Comparison of ENCODE assay signal across 14 cellular contexts in genomic region chr10:69703766-69704191, GRCh38.
DNase-seq lines count a peak whose midpoint lies in the region; ATAC-seq and TF ChIP-seq lines count a peak whose summit lies in the region.
"Had no signal": no experiment of that assay in that cellular context is flagged by ENCODE, and none has a peak within 500 bp of the region (broad histone marks: within the 10 kb centered on the region; RNA-seq: fewer than 3 reads in every experiment).

No MANE protein-coding gene starts in this region.

- H3K9ac ChIP-seq in HCT116 (ENCODE audit: low read length) (no peak overlapping the region), fibroblast of lung (ENCODE audit: insufficient read depth, low read length) (no peak overlapping the region)

- H3K27ac Mint-ChIP-seq in activated CD8-positive, alpha-beta T cell treated with anti-CD3 and anti-CD28 coated beads, Interleukin-2, amount 10 ng/mL, durations not matched to agents 7 days and 5 days = no peak overlapping the region
- H3K27ac Mint-ChIP-seq: brain had no signal

- TF ChIP-seq RAD21 in HCT116 (IDR thresholded peaks at IDR 0.05; ENCODE audit: low read depth) = no peak

- H2AFZ ChIP-seq in HCT116 (ENCODE audit: low read depth, low read length, poor library complexity, severe bottlenecking) = no peak overlapping the region
- H2AFZ ChIP-seq in fibroblast of lung (ENCODE audit: low read length) = no peak overlapping the region

- CTCF ChIA-PET in HCT116 (lab: Charles Lee) = interaction anchor here (0.6 kb wide), 1 partner anchor 78 kb away, joined by 3 read pairs; no protein-coding TSS in a partner anchor
- CTCF ChIA-PET in activated CD8-positive, alpha-beta T cell treated with anti-CD3 and anti-CD28 coated beads, Interleukin-2, amount 10 ng/mL, durations not matched to agents 7 days and 5 days (lab: Charles Lee) = no interaction called here

- H3K79me2 ChIP-seq in HCT116 (ENCODE audit: insufficient read depth, low read length) (no peaks in the 10 kb centered on the region), fibroblast of lung (ENCODE audit: control insufficient read depth, insufficient read depth, low read length) (no peaks in the 10 kb centered on the region)

- no peaks in the 10 kb centered on the region; a peak in 1 of 4 replicates for H3K9me3 ChIP-seq in HCT116 (ENCODE audit: control insufficient read depth in 1 of 2, insufficient read depth in 1 of 2, low read depth in 1 of 2, low read length in 2 of 2)
- no peaks in the 10 kb centered on the region for H3K9me3 ChIP-seq in fibroblast of lung (ENCODE audit: control insufficient read depth, insufficient read depth, low read depth, low read length)
- H3K9me3 ChIP-seq in mucosa of descending colon = no peaks in the 10 kb centered on the region

- H3K27me3 ChIP-seq in HCT116 (ENCODE audit: insufficient read depth, low read length) (peaks cover 12% of the 10 kb centered on the region; the same call in 1 of the 2 replicates), fibroblast of lung (ENCODE audit: control insufficient read depth, insufficient read depth, low read length) (peaks cover 8% of the 10 kb centered on the region)
- H3K27me3 ChIP-seq: ovary had no signal

- peaks cover 48% of the 10 kb centered on the region for H3K27me3 Mint-ChIP-seq in activated CD8-positive, alpha-beta T cell treated with anti-CD3 and anti-CD28 coated beads, Interleukin-2, amount 10 ng/mL, durations not matched to agents 7 days and 5 days (ENCODE audit: low read depth)

- ATAC-seq in HCT116 = no peak
- no peak for ATAC-seq in mucosa of descending colon
- no peak for ATAC-seq in activated CD8-positive, alpha-beta T cell treated with anti-CD3 and anti-CD28 coated beads, Interleukin-2, amount 10 ng/mL, durations not matched to agents 7 days and 5 days

- H3K4me1 ChIP-seq in HCT116 (ENCODE audit: control insufficient read depth in 1 of 2, insufficient read depth in 2 of 2, low read length in 2 of 2) (peaks cover 0 to 9% of the 10 kb centered on the region in 2 experiments; a peak in 1 of 4 replicates), fibroblast of lung (ENCODE audit: control insufficient read depth, extremely low read depth, insufficient read depth, low read length) (no peaks in the 10 kb centered on the region), mucosa of descending colon (ENCODE audit: low read depth) (no peaks in the 10 kb centered on the region)
- H3K4me1 ChIP-seq: stomach had no signal

- no TSS peak for BruUV-seq in HCT116 (replicated peaks; lab: Mats Ljungman, UMichigan)

- H3K4me3 Mint-ChIP-seq in activated CD8-positive, alpha-beta T cell treated with anti-CD3 and anti-CD28 coated beads, Interleukin-2, amount 10 ng/mL, durations not matched to agents 7 days and 5 days = no peak overlapping the region
- H3K4me3 Mint-ChIP-seq: brain had no signal

- H3K36me3 Mint-ChIP-seq in activated CD8-positive, alpha-beta T cell treated with anti-CD3 and anti-CD28 coated beads, Interleukin-2, amount 10 ng/mL, durations not matched to agents 7 days and 5 days (ENCODE audit: low read depth) = no peaks in the 10 kb centered on the region
- H3K36me3 Mint-ChIP-seq: brain had no signal

- H3K9me3 Mint-ChIP-seq in activated CD8-positive, alpha-beta T cell treated with anti-CD3 and anti-CD28 coated beads, Interleukin-2, amount 10 ng/mL, durations not matched to agents 7 days and 5 days (ENCODE audit: insufficient read depth) = no peaks in the 10 kb centered on the region

- RAD21 ChIA-PET in HCT116 (lab: Charles Lee; ENCODE audit: low non-redundant PET in 1 of 2, low total read pairs in 2 of 2, uncharacterized antibody in 2 of 2, unreplicated experiment in 2 of 2) = no interaction called here

- H4K20me1 ChIP-seq in HCT116 (ENCODE audit: insufficient read depth) = no peaks in the 10 kb centered on the region
- H4K20me1 ChIP-seq in fibroblast of lung (ENCODE audit: control insufficient read depth, extremely low read depth, insufficient read depth, low read length) = no peaks in the 10 kb centered on the region

- H3K4me2 ChIP-seq in HCT116 (ENCODE audit: low read length) (no peak overlapping the region), fibroblast of lung (ENCODE audit: extremely low read depth, insufficient read depth, low read length) (no peak overlapping the region)

- H3K9me2 ChIP-seq in HCT116 (ENCODE audit: insufficient read depth) = no peaks in the 10 kb centered on the region

- H3K36me3 ChIP-seq in HCT116 (ENCODE audit: control insufficient read depth in 1 of 2, insufficient read depth in 2 of 2, low read length in 2 of 2) (no peaks in the 10 kb centered on the region), fibroblast of lung (ENCODE audit: control insufficient read depth, insufficient read depth, low read length) (no peaks in the 10 kb centered on the region), mucosa of descending colon (ENCODE audit: low read depth) (no peaks in the 10 kb centered on the region)
- H3K36me3 ChIP-seq: ovary, stomach had no signal

- no peaks in the 10 kb centered on the region for H3K4me1 Mint-ChIP-seq in activated CD8-positive, alpha-beta T cell treated with anti-CD3 and anti-CD28 coated beads, Interleukin-2, amount 10 ng/mL, durations not matched to agents 7 days and 5 days (ENCODE audit: low read depth)
- H3K4me1 Mint-ChIP-seq: brain had no signal

- intact Hi-C loops in HCT116 (cut with micrococcal nuclease) = no loop called here
- intact Hi-C loops in mucosa of descending colon (cut with DNase I, micrococcal nuclease) = no loop called here

- TF ChIP-seq CTCF in HCT116 (IDR thresholded peaks at IDR 0.05 in 2 of 3, conservative IDR thresholded peaks at IDR 0.05 in 1 of 3; ENCODE audit: borderline replicate concordance in 1 of 3, insufficient read depth in 1 of 3, low read depth in 2 of 3, low read length in 2 of 3) (no peak), fibroblast of lung (conservative IDR thresholded peaks at IDR 0.05 in 1 of 2, IDR thresholded peaks at IDR 0.05 in 1 of 2; ENCODE audit: low read depth in 1 of 2, low read length in 2 of 2) (no peak), mucosa of descending colon (IDR thresholded peaks at IDR 0.05) (no peak)

- POLR2A ChIA-PET in HCT116 (lab: Charles Lee) = no interaction called here
- POLR2A ChIA-PET in activated CD8-positive, alpha-beta T cell treated with anti-CD3 and anti-CD28 coated beads, Interleukin-2, amount 10 ng/mL, durations not matched to agents 7 days and 5 days (lab: Charles Lee) = no interaction called here

- no peak for TF ChIP-seq POLR2A in HCT116 (IDR thresholded peaks at IDR 0.05; ENCODE audit: borderline replicate concordance, extremely low read depth, insufficient read depth, insufficient read length)

- DNase-seq in HCT116 (ENCODE audit: low read depth, low spot score) (peak; percentile 33), RPMI7951 (ENCODE audit: low read depth) (peak; percentile 93), fibroblast of lung (ENCODE audit: low read depth in 2 of 2) (peak; percentile 93 to 98), smooth muscle cell of the brain vasculature (ENCODE audit: low read depth, low spot score) (peak; percentile 56), mucosa of descending colon (no peak), NCI-H69 (lab: John Stamatoyannopoulos, UW) (no peak), NCI-H82 treated with DMSO at 0.1 percent for 48 hours (lab: John Stamatoyannopoulos, UW; ENCODE audit: unreplicated experiment) (no peak)
- no peak for DNase-seq in activated CD8-positive, alpha-beta T cell treated with anti-CD3 and anti-CD28 coated beads, Interleukin-2, amount 10 ng/mL, durations not matched to agents 7 days and 5 days
- DNase-seq: DND-41; NCI-H1105; ovary; stimulated activated CD4-positive, alpha-beta T cell treated with anti-CD3 and anti-CD28 coated beads, Interleukin-2, amount 100 ng/mL, for 48 hours; stomach had no signal

- H3K27ac ChIP-seq in HCT116 (ENCODE audit: low read depth, low read length) = no peak overlapping the region
- no peak overlapping the region for H3K27ac ChIP-seq in fibroblast of lung (ENCODE audit: insufficient read depth, low read length)
- H3K27ac ChIP-seq: ovary, stomach had no signal

- H3K4me3 ChIP-seq in HCT116 (replicated peaks in 1 of 2; ENCODE audit: low read depth in 1 of 2, low read length in 2 of 2) (no peak overlapping the region), fibroblast of lung (replicated peaks in 1 of 4; ENCODE audit: control extremely low read depth in 1 of 4, insufficient read depth in 1 of 4, low read depth in 3 of 4, low read length in 4 of 4) (no peak overlapping the region), mucosa of descending colon (no peak overlapping the region)
- H3K4me3 ChIP-seq: ovary, stomach had no signal

TF ChIP-seq in HCT116, 20 proteins besides CTCF, POLR2A, EP300 and RAD21:
- TF ChIP-seq ZNF274 (IDR thresholded peaks at IDR 0.05; ENCODE audit: low read depth, low read length) (no peak), FOSL1 (IDR thresholded peaks at IDR 0.05; ENCODE audit: low read depth) (peak; percentile 44), JUND (IDR thresholded peaks at IDR 0.05) (peak; percentile 44), CBX3 (IDR thresholded peaks at IDR 0.05; ENCODE audit: low read depth) (no peak), CEBPB (IDR thresholded peaks at IDR 0.05; ENCODE audit: low read depth) (peak; percentile 76), POLR2AphosphoS5 (IDR thresholded peaks at IDR 0.05; ENCODE audit: low read depth, low read length) (no peak), EZH2 (IDR thresholded peaks at IDR 0.05) (no peak)

Comparison
In these comparisons a context has a peak if more than half of its experiments do, and no peak if none do; other contexts are left out.
1. DNase-seq: peak in HCT116 (single experiment), RPMI7951 (single experiment), fibroblast of lung (2 of 2) and smooth muscle cell of the brain vasculature (single experiment); none in mucosa of descending colon (0 of 3), NCI-H69 (single experiment), NCI-H82 treated with DMSO at 0.1 percent for 48 hours (single experiment) and activated CD8-positive, alpha-beta T cell treated with anti-CD3 and anti-CD28 coated beads, Interleukin-2, amount 10 ng/mL, durations not matched to agents 7 days and 5 days (single experiment).